In the genomic region with DNA sequence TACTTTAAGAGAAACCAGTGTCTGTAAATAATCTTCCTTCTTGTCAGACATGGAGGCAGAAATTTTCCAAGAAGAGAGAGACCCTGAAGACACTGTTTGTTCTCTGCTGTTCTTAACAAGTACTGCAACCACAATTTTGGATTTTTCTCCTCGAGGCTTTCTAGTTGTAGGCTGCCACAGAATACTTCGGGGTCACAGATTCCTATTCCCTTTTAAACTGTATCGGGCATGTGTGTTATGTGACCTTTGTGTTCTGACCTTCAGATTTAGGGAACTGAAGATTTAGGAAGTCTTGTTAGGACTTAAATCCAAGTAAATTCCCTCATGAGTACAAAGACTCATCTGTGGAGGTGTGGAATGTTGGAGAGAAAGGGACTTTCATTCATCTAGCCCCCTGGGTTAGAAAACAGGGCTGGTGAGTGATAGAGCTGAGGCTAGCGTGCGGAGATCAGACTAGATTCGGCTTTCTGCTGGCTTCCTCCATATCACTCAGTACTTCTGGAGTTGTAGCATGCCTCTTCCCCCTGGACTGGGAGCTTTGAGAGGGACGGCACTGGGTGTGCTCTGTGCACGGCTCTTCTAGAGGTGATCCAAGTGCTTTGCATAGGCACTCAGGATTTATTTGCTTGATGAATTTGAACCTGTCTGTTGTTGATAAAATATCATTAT, we compare ENCODE assay signal across 14 cellular contexts.
DNase-seq lines count a peak whose midpoint lies in the region; ATAC-seq, FAIRE-seq and TF ChIP-seq lines count a peak whose summit lies in the region.
"Had no signal": no experiment of that assay in that cellular context is flagged by ENCODE, and none has a peak within 500 bp of the region (broad histone marks: within the 10 kb centered on the region; RNA-seq: fewer than 3 reads in every experiment).

No MANE protein-coding gene starts in this region.

- H3K4me3 ChIP-seq in Karpas-422 (ENCODE audit: low read length) (no peak overlapping the region), HepG2 (replicated peaks in 1 of 3; ENCODE audit: insufficient read depth in 1 of 3, low read depth in 2 of 3, low read length in 3 of 3) (no peak overlapping the region)

- TF ChIP-seq CTCF in MCF 10A (IDR thresholded peaks at IDR 0.05; ENCODE audit: unreplicated experiment) (no peak), HepG2 (CRISPR knock-in tag; IDR thresholded peaks at IDR 0.05) (no peak)

- DNase-seq in Karpas-422: peak; percentile 58
- DNase-seq in MCF 10A (ENCODE audit: unreplicated experiment): no peak
- peak; percentile 10 for DNase-seq in HepG2 (ENCODE audit: low spot score)
- no peak for DNase-seq in stimulated activated naive CD8-positive, alpha-beta T cell treated with anti-CD3 and anti-CD28 coated beads, Interleukin-15, amount 100 ng/mL, for 72 hours
- no peak for DNase-seq in NCI-H524 (lab: John Stamatoyannopoulos, UW)
- no peak for DNase-seq in posterior vena cava (ENCODE audit: low spot score)
- DNase-seq in NCI-H2107 treated with DMSO at 0.1 percent for 48 hours (lab: John Stamatoyannopoulos, UW; ENCODE audit: unreplicated experiment): no peak
- no peak for DNase-seq in KBM-7
- DNase-seq: DND-41, IMR-90, NCI-H774, T-helper 9 cell had no signal

- H3K27ac ChIP-seq in Karpas-422 (ENCODE audit: low read length): no peak overlapping the region
- no peak overlapping the region for H3K27ac ChIP-seq in HepG2 (ENCODE audit: extremely low read length, insufficient read depth, low read length)

- H3K27ac Mint-ChIP-seq in MCF 10A (ENCODE audit: low read depth, unreplicated experiment): peak overlapping the region; percentile 89
- peak overlapping the region; percentile 92 to 99 for H3K27ac Mint-ChIP-seq in stimulated activated naive CD8-positive, alpha-beta T cell treated with anti-CD3 and anti-CD28 coated beads, Interleukin-15, amount 100 ng/mL, for 72 hours

- no peaks in the 10 kb centered on the region for H3K9me3 Mint-ChIP-seq in MCF 10A (ENCODE audit: unreplicated experiment)
- H3K9me3 Mint-ChIP-seq in stimulated activated naive CD8-positive, alpha-beta T cell treated with anti-CD3 and anti-CD28 coated beads, Interleukin-15, amount 100 ng/mL, for 72 hours: no peaks in the 10 kb centered on the region
- H3K9me3 Mint-ChIP-seq: nephron had no signal

- peak; percentile 50; the same call in 2 of the 3 replicates for ATAC-seq in HepG2
- no peak for ATAC-seq in stimulated activated naive CD8-positive, alpha-beta T cell treated with anti-CD3 and anti-CD28 coated beads, Interleukin-15, amount 100 ng/mL, for 72 hours

- POLR2A ChIA-PET in MCF 10A (lab: Yijun Ruan, JAX): interaction anchor here (1.1 to 1.3 kb wide), 2 partner anchors 27 to 442 kb away, joined by 3 read pairs; no protein-coding TSS in a partner anchor
- POLR2A ChIA-PET in HepG2 (lab: Yijun Ruan, JAX): no interaction called here

- CTCF ChIA-PET in MCF 10A (lab: Yijun Ruan, JAX) (no interaction called here), HepG2 (lab: Yijun Ruan, JAX; ENCODE audit: low intra/inter-chr PET ratio, low total read pairs) (no interaction called here)

- H3K4me2 ChIP-seq in Karpas-422 (ENCODE audit: low read depth, low read length, poor library complexity, severe bottlenecking) (peak overlapping the region; percentile 3), HepG2 (ENCODE audit: low read depth, low read length) (no peak overlapping the region)

- H3K79me2 ChIP-seq in Karpas-422 (ENCODE audit: low read length): no peaks in the 10 kb centered on the region
- peaks cover 9% of the 10 kb centered on the region for H3K79me2 ChIP-seq in HepG2 (ENCODE audit: insufficient read depth, low read length)

- H3K9ac ChIP-seq in Karpas-422 (ENCODE audit: low read length): no peak overlapping the region
- no peak overlapping the region for H3K9ac ChIP-seq in HepG2 (ENCODE audit: insufficient read depth, low read depth, low read length)

- TF ChIP-seq RAD21 in HepG2 (CRISPR knock-in tag; IDR thresholded peaks at IDR 0.05): no peak

- H4K20me1 ChIP-seq in Karpas-422 (ENCODE audit: insufficient read depth, low read depth, low read length) (no peaks in the 10 kb centered on the region), HepG2 (ENCODE audit: insufficient read depth, low read length) (no peaks in the 10 kb centered on the region)

- H3K4me1 ChIP-seq in Karpas-422 (ENCODE audit: low read length) (peaks cover 17% of the 10 kb centered on the region), HepG2 (ENCODE audit: insufficient read depth, low read length) (peaks cover 44% of the 10 kb centered on the region)

- H3K36me3 Mint-ChIP-seq in MCF 10A (ENCODE audit: insufficient read depth, unreplicated experiment): no peaks in the 10 kb centered on the region

- H3K27me3 ChIP-seq in Karpas-422 (ENCODE audit: low read length): peaks cover 3% of the 10 kb centered on the region; the same call in 1 of the 2 replicates
- H3K27me3 ChIP-seq in HepG2 (ENCODE audit: control insufficient read depth in 1 of 2, insufficient read depth in 2 of 2, low read length in 2 of 2): no peaks in the 10 kb centered on the region

- H3K9me2 ChIP-seq in Karpas-422 (replicated peaks; ENCODE audit: insufficient read depth, low read length): no peaks in the 10 kb centered on the region

- no peak overlapping the region for H3K4me3 Mint-ChIP-seq in MCF 10A (ENCODE audit: unreplicated experiment)
- peak overlapping the region; percentile 35 to 69 for H3K4me3 Mint-ChIP-seq in stimulated activated naive CD8-positive, alpha-beta T cell treated with anti-CD3 and anti-CD28 coated beads, Interleukin-15, amount 100 ng/mL, for 72 hours
- H3K4me3 Mint-ChIP-seq: nephron had no signal

- H3K9me3 ChIP-seq in Karpas-422 (ENCODE audit: low read length): no peaks in the 10 kb centered on the region
- no peaks in the 10 kb centered on the region for H3K9me3 ChIP-seq in HepG2 (ENCODE audit: low read length)

- intact Hi-C loops in MCF 10A (cut with micrococcal nuclease): no loop called here
- intact Hi-C loops in HepG2 (cut with micrococcal nuclease; ENCODE audit: unreplicated experiment): no loop called here
- intact Hi-C loops in posterior vena cava (cut with DNase I): loop anchor here in 1 of 2 donors (2.0 kb wide), 1 partner anchor 62 kb away; no protein-coding TSS in a partner anchor

- no peaks in the 10 kb centered on the region for H3K27me3 Mint-ChIP-seq in MCF 10A (ENCODE audit: insufficient read depth, unreplicated experiment)
- no peaks in the 10 kb centered on the region for H3K27me3 Mint-ChIP-seq in stimulated activated naive CD8-positive, alpha-beta T cell treated with anti-CD3 and anti-CD28 coated beads, Interleukin-15, amount 100 ng/mL, for 72 hours

- BruUV-seq in MCF 10A (replicated peaks; lab: Mats Ljungman, UMichigan) (no TSS peak), HepG2 (replicated peaks; lab: Mats Ljungman, UMichigan) (no TSS peak)

- no peak for FAIRE-seq in HepG2 (lab: Jason Lieb, UNC)
- FAIRE-seq: frontal cortex had no signal

- no peaks in the 10 kb centered on the region for H3K36me3 ChIP-seq in Karpas-422 (ENCODE audit: insufficient read depth, low read length)
- H3K36me3 ChIP-seq in HepG2 (replicated peaks in 1 of 2; ENCODE audit: control insufficient read depth in 1 of 2, insufficient read depth in 2 of 2, low read length in 2 of 2): no peaks in the 10 kb centered on the region

- WGBS in HepG2 (ENCODE audit: low lambda C conversion rate): 74% methylated on average over 8 of the region's 8 CpGs

- no peak overlapping the region for H2AFZ ChIP-seq in Karpas-422 (ENCODE audit: low read length)
- no peak overlapping the region for H2AFZ ChIP-seq in HepG2 (ENCODE audit: low read length)

- TF ChIP-seq POLR2A in HepG2 (IDR thresholded peaks at IDR 0.05; ENCODE audit: insufficient read depth in 1 of 2, low read depth in 2 of 2, low read length in 2 of 2): no peak

- in situ Hi-C loops in HepG2 (cut with HindIII; ENCODE audit: extremely low pct_ligation_motif_present, low pct_unique_long_range_greater_than_20kb) (no loop called here), KBM-7 (cut with MboI; ENCODE audit: low pct_unique_long_range_greater_than_20kb, low sequenced_read_pairs) (no loop called here)

- TF ChIP-seq EP300 in HepG2 (IDR thresholded peaks at IDR 0.05; ENCODE audit: low read depth in 2 of 2, low read length in 2 of 2): no peak
- TF ChIP-seq EP300 in HepG2 (CRISPR knock-in tag; IDR thresholded peaks at IDR 0.05; ENCODE audit: borderline replicate concordance): no peak

- H3K4me1 Mint-ChIP-seq in MCF 10A (ENCODE audit: insufficient read depth, unreplicated experiment): peaks cover 25% of the 10 kb centered on the region
- H3K4me1 Mint-ChIP-seq in stimulated activated naive CD8-positive, alpha-beta T cell treated with anti-CD3 and anti-CD28 coated beads, Interleukin-15, amount 100 ng/mL, for 72 hours: peaks cover 49% of the 10 kb centered on the region

TF ChIP-seq in HepG2, 621 proteins besides CTCF, POLR2A, EP300 and RAD21 (continues in another document):
- no peak for TF ChIP-seq KDM2A (CRISPR knock-in tag; IDR thresholded peaks at IDR 0.05; ENCODE audit: borderline replicate concordance, low read depth)
- TF ChIP-seq ZBTB1 (CRISPR knock-in tag; IDR thresholded peaks at IDR 0.05; ENCODE audit: borderline replicate concordance): no peak
- TF ChIP-seq PAX8 (CRISPR knock-in tag; IDR thresholded peaks at IDR 0.05; ENCODE audit: borderline replicate concordance): no peak
- TF ChIP-seq SALL2 (CRISPR knock-in tag; IDR thresholded peaks at IDR 0.05): no peak
- TF ChIP-seq TBL1XR1 (IDR thresholded peaks at IDR 0.05; ENCODE audit: borderline replicate concordance, low read length, partially characterized antibody): no peak
- TF ChIP-seq, protein P1, sequence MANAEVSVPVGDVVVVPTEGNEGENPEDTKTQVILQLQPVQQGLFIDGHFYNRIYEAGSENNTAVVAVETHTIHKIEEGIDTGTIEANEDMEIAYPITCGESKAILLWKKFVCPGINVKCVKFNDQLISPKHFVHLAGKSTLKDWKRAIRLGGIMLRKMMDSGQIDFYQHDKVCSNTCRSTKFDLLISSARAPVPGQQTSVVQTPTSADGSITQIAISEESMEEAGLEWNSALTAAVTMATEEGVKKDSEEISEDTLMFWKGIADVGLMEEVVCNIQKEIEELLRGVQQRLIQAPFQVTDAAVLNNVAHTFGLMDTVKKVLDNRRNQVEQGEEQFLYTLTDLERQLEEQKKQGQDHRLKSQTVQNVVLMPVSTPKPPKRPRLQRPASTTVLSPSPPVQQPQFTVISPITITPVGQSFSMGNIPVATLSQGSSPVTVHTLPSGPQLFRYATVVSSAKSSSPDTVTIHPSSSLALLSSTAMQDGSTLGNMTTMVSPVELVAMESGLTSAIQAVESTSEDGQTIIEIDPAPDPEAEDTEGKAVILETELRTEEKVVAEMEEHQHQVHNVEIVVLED (CRISPR knock-in tag; IDR thresholded peaks at IDR 0.05; ENCODE audit: borderline replicate concordance): no peak

Comparison
In these comparisons a context has a peak if more than half of its experiments do, and no peak if none do; other contexts are left out.
1. DNase-seq: peak in Karpas-422 (single experiment) and HepG2 (single experiment); none in MCF 10A (single experiment), stimulated activated naive CD8-positive, alpha-beta T cell treated with anti-CD3 and anti-CD28 coated beads, Interleukin-15, amount 100 ng/mL, for 72 hours (0 of 2), NCI-H524 (0 of 2), posterior vena cava (single experiment), NCI-H2107 treated with DMSO at 0.1 percent for 48 hours (single experiment) and KBM-7 (single experiment).